37 cellular contexts compared by ENCODE assay signal in genomic region chr7:146499970-146500369, GRCh38.
A peak's percentile ranks its signal among the peaks of the same experiment; 100 is the strongest.
DNase-seq lines count a peak whose midpoint lies in the region; ATAC-seq, FAIRE-seq and TF ChIP-seq lines count a peak whose summit lies in the region.
"Had no signal": no experiment of that assay in that cellular context is flagged by ENCODE, and none has a peak within 500 bp of the region (broad histone marks: within the 10 kb centered on the region; RNA-seq: fewer than 3 reads in every experiment).

No MANE protein-coding gene starts in this region.

- H3K4me3 Mint-ChIP-seq in natural killer cell = peak overlapping the region; percentile 45
- H3K4me3 Mint-ChIP-seq in natural killer cell treated with Interleukin-12 subunit alpha and Interleukin-12 subunit beta and Interleukin-15 and Interleukin-18, amount 100 ng/mL, for 72 hours = no peak overlapping the region
- H3K4me3 Mint-ChIP-seq: B cell; CD14-positive monocyte; CD4-positive, alpha-beta memory T cell; CD4-positive, alpha-beta T cell; CD4-positive, CD25-positive, alpha-beta regulatory T cell; CD8-positive, alpha-beta memory T cell; CD8-positive, alpha-beta T cell had no signal

- ATAC-seq in HepG2 = no peak
- no peak for ATAC-seq in right lobe of liver
- ATAC-seq in natural killer cell = no peak
- ATAC-seq in natural killer cell treated with Interleukin-12 subunit alpha and Interleukin-12 subunit beta and Interleukin-15 and Interleukin-18, amount 100 ng/mL, for 72 hours = no peak
- no peak for ATAC-seq in HG03460 (IDR thresholded peaks at IDR 0.05; ENCODE audit: unreplicated experiment)
- ATAC-seq: A549; CD8-positive, alpha-beta T cell had no signal

- POLR2A ChIA-PET in HepG2 (lab: Yijun Ruan, JAX) (no interaction called here), HEK293 (lab: Yijun Ruan, JAX) (no interaction called here)

- H3K9me3 ChIP-seq in HepG2 (ENCODE audit: low read length) (peaks cover 83% of the 10 kb centered on the region), right lobe of liver (no peaks in the 10 kb centered on the region), HEK293 (ENCODE audit: control insufficient read depth, insufficient read depth, low read depth, low read length) (no peaks in the 10 kb centered on the region)
- H3K9me3 ChIP-seq: A549, BE2C, Caco-2 had no signal

- peaks cover 16% of the 10 kb centered on the region for H3K36me3 Mint-ChIP-seq in natural killer cell
- H3K36me3 Mint-ChIP-seq in natural killer cell treated with Interleukin-12 subunit alpha and Interleukin-12 subunit beta and Interleukin-15 and Interleukin-18, amount 100 ng/mL, for 72 hours = peaks cover 9% of the 10 kb centered on the region
- H3K36me3 Mint-ChIP-seq: CD14-positive monocyte; CD4-positive, alpha-beta memory T cell; CD4-positive, CD25-positive, alpha-beta regulatory T cell; CD8-positive, alpha-beta memory T cell; CD8-positive, alpha-beta T cell had no signal

- no peaks in the 10 kb centered on the region for H3K79me2 ChIP-seq in HepG2 (ENCODE audit: insufficient read depth, low read length)

- no peaks in the 10 kb centered on the region for H4K20me1 ChIP-seq in HepG2 (ENCODE audit: insufficient read depth, low read length)
- H4K20me1 ChIP-seq: BLaER1; BLaER1 treated with 17β-estradiol and CSF1 and Interleukin-3, amounts not matched to agents 10 nM and 100 nM had no signal

- 0% methylated on average over 2 of the region's 2 CpGs for WGBS in HepG2 (ENCODE audit: low lambda C conversion rate)
- 32% methylated on average over 2 of the region's 2 CpGs for WGBS in right lobe of liver (ENCODE audit: insufficient coverage, low coverage, low lambda C conversion rate, missing lambda C conversion rate)

- H3K27ac Mint-ChIP-seq in natural killer cell = no peak overlapping the region
- no peak overlapping the region for H3K27ac Mint-ChIP-seq in natural killer cell treated with Interleukin-12 subunit alpha and Interleukin-12 subunit beta and Interleukin-15 and Interleukin-18, amount 100 ng/mL, for 72 hours
- H3K27ac Mint-ChIP-seq: B cell; CD14-positive monocyte; CD4-positive, alpha-beta memory T cell; CD4-positive, alpha-beta T cell; CD4-positive, CD25-positive, alpha-beta regulatory T cell; CD8-positive, alpha-beta memory T cell; CD8-positive, alpha-beta T cell had no signal

- H3K4me2 ChIP-seq in HepG2 (ENCODE audit: low read depth, low read length) = no peak overlapping the region
- H3K4me2 ChIP-seq: A549; BLaER1; BLaER1 treated with 17β-estradiol and CSF1 and Interleukin-3, amounts not matched to agents 10 nM and 100 nM had no signal

- no peaks in the 10 kb centered on the region for H3K27me3 Mint-ChIP-seq in natural killer cell (ENCODE audit: low read depth in 2 of 2)
- H3K27me3 Mint-ChIP-seq in natural killer cell treated with Interleukin-12 subunit alpha and Interleukin-12 subunit beta and Interleukin-15 and Interleukin-18, amount 100 ng/mL, for 72 hours = no peaks in the 10 kb centered on the region
- H3K27me3 Mint-ChIP-seq: B cell; CD4-positive, alpha-beta memory T cell; CD4-positive, alpha-beta T cell; CD4-positive, CD25-positive, alpha-beta regulatory T cell; CD8-positive, alpha-beta memory T cell had no signal

- CTCF ChIA-PET in HepG2 (lab: Yijun Ruan, JAX; ENCODE audit: low intra/inter-chr PET ratio, low total read pairs) = no interaction called here
- CTCF ChIA-PET in HEK293 (lab: Yijun Ruan, JAX) = no interaction called here

- H3K4me1 ChIP-seq in HepG2 (ENCODE audit: insufficient read depth, low read length) (no peaks in the 10 kb centered on the region), right lobe of liver (no peaks in the 10 kb centered on the region), HEK293 (ENCODE audit: control insufficient read depth, insufficient read depth, low read length) (no peaks in the 10 kb centered on the region)
- H3K4me1 ChIP-seq: A549; BE2C; BLaER1; BLaER1 treated with 17β-estradiol and CSF1 and Interleukin-3, amounts not matched to agents 10 nM and 100 nM; Caco-2 had no signal

- H3K4me3 ChIP-seq in HepG2 (replicated peaks in 1 of 3; ENCODE audit: insufficient read depth in 1 of 3, low read depth in 2 of 3, low read length in 3 of 3) (no peak overlapping the region), right lobe of liver (no peak overlapping the region), HEK293 (ENCODE audit: low read depth, low read length) (no peak overlapping the region), foreskin fibroblast (ENCODE audit: low read depth in 1 of 2, low read length in 2 of 2) (no peak overlapping the region)
- H3K4me3 ChIP-seq: A549; BLaER1; BLaER1 treated with 17β-estradiol and CSF1 and Interleukin-3, amounts not matched to agents 10 nM and 100 nM had no signal

- BruUV-seq in HepG2 (replicated peaks; lab: Mats Ljungman, UMichigan) = no TSS peak

- no peaks in the 10 kb centered on the region for H3K27me3 ChIP-seq in HepG2 (ENCODE audit: control insufficient read depth in 1 of 2, insufficient read depth in 2 of 2, low read length in 2 of 2)
- H3K27me3 ChIP-seq in right lobe of liver = no peaks in the 10 kb centered on the region
- H3K27me3 ChIP-seq: BE2C; BLaER1; BLaER1 treated with 17β-estradiol and CSF1 and Interleukin-3, amounts not matched to agents 10 nM and 100 nM had no signal

- no peak overlapping the region for H3K9ac ChIP-seq in HepG2 (ENCODE audit: insufficient read depth, low read depth, low read length)
- H3K9ac ChIP-seq: BLaER1; BLaER1 treated with 17β-estradiol and CSF1 and Interleukin-3, amounts not matched to agents 10 nM and 100 nM had no signal

- TF ChIP-seq POLR2A in HepG2 (IDR thresholded peaks at IDR 0.05; ENCODE audit: insufficient read depth in 1 of 2, low read depth in 2 of 2, low read length in 2 of 2) = no peak
- no peak for TF ChIP-seq POLR2A in right lobe of liver (IDR thresholded peaks at IDR 0.05)

- peaks cover 17 to 28% of the 10 kb centered on the region in 2 donors for H3K9me3 Mint-ChIP-seq in natural killer cell
- peaks cover 22% of the 10 kb centered on the region for H3K9me3 Mint-ChIP-seq in natural killer cell treated with Interleukin-12 subunit alpha and Interleukin-12 subunit beta and Interleukin-15 and Interleukin-18, amount 100 ng/mL, for 72 hours

- no peaks in the 10 kb centered on the region for H3K36me3 ChIP-seq in HepG2 (replicated peaks in 1 of 2; ENCODE audit: control insufficient read depth in 1 of 2, insufficient read depth in 2 of 2, low read length in 2 of 2)
- no peaks in the 10 kb centered on the region for H3K36me3 ChIP-seq in right lobe of liver
- H3K36me3 ChIP-seq in HEK293 (ENCODE audit: control insufficient read depth in 2 of 2, insufficient read depth in 1 of 2, low read length in 2 of 2) = no peaks in the 10 kb centered on the region
- H3K36me3 ChIP-seq: BE2C; BLaER1 treated with 17β-estradiol and CSF1 and Interleukin-3, amounts not matched to agents 10 nM and 100 nM had no signal

- H3K27ac ChIP-seq in HepG2 (ENCODE audit: extremely low read length, insufficient read depth, low read length) (no peak overlapping the region), right lobe of liver (no peak overlapping the region), HEK293 (ENCODE audit: extremely low read depth, low read depth, low read length) (no peak overlapping the region)
- H3K27ac ChIP-seq: 22Rv1; A549; BLaER1; BLaER1 treated with 17β-estradiol and CSF1 and Interleukin-3, amounts not matched to agents 10 nM and 100 nM; C4-2B had no signal

- TF ChIP-seq RAD21 in HepG2 (CRISPR knock-in tag; IDR thresholded peaks at IDR 0.05) = no peak

- H3K4me1 Mint-ChIP-seq in natural killer cell = no peaks in the 10 kb centered on the region
- no peaks in the 10 kb centered on the region for H3K4me1 Mint-ChIP-seq in natural killer cell treated with Interleukin-12 subunit alpha and Interleukin-12 subunit beta and Interleukin-15 and Interleukin-18, amount 100 ng/mL, for 72 hours (ENCODE audit: low read depth in 2 of 2)
- H3K4me1 Mint-ChIP-seq: B cell; CD14-positive monocyte; CD4-positive, alpha-beta memory T cell; CD4-positive, CD25-positive, alpha-beta regulatory T cell; CD8-positive, alpha-beta memory T cell had no signal

- TF ChIP-seq CTCF in HepG2 (CRISPR knock-in tag; IDR thresholded peaks at IDR 0.05) = no peak
- no peak for TF ChIP-seq CTCF in right lobe of liver (IDR thresholded peaks at IDR 0.05)
- no peak for TF ChIP-seq CTCF in natural killer cell (IDR thresholded peaks at IDR 0.05)
- TF ChIP-seq CTCF in HEK293 (tag by site-specific recombination; IDR thresholded peaks at IDR 0.05) = no peak
- no peak for TF ChIP-seq CTCF in foreskin fibroblast (IDR thresholded peaks at IDR 0.05; ENCODE audit: low read depth, low read length)

- in situ Hi-C loops in HepG2 (cut with HindIII; ENCODE audit: extremely low pct_ligation_motif_present, low pct_unique_long_range_greater_than_20kb) = no loop called here

- FAIRE-seq in HepG2 (lab: Jason Lieb, UNC) = no peak
- peak; percentile 51 for FAIRE-seq in frontal cortex (lab: Jason Lieb, UNC)
- FAIRE-seq: A204.1, A549, D721Med had no signal

- DNase-seq in HepG2 (ENCODE audit: low spot score) (no peak), right lobe of liver (no peak), natural killer cell (no peak), frontal cortex (ENCODE audit: low spot score in 2 of 2) (no peak), foreskin fibroblast (no peak)
- no peak for DNase-seq in natural killer cell treated with Interleukin-12 subunit alpha and Interleukin-12 subunit beta and Interleukin-15 and Interleukin-18, amount 100 ng/mL, for 72 hours (ENCODE audit: low spot score)
- DNase-seq: 8988T; ACHN; AML-193; BE2C; C1 segment of cervical spinal cord; Caco-2; Calu3; CD4-positive, alpha-beta memory T cell; CD4-positive, alpha-beta T cell; CD4-positive, CD25-positive, alpha-beta regulatory T cell; CD8-positive, alpha-beta memory T cell; CD8-positive, alpha-beta T cell; COR-L47; DMS 273 treated with DMSO at 0.1 percent for 48 hours; DMS153; DMS53; DMS79; DMS79 treated with DMSO at 0.1 percent for 48 hours; DND-41; EL had no signal

- intact Hi-C loops in HepG2 (cut with micrococcal nuclease; ENCODE audit: unreplicated experiment) (no loop called here), right lobe of liver (cut with DNase I) (no loop called here), natural killer cell (cut with micrococcal nuclease) (no loop called here)

- no peak overlapping the region for H2AFZ ChIP-seq in HepG2 (ENCODE audit: low read length)

- TF ChIP-seq EP300 in HepG2 (IDR thresholded peaks at IDR 0.05; ENCODE audit: low read depth in 2 of 2, low read length in 2 of 2) = no peak
- TF ChIP-seq EP300 in HepG2 (CRISPR knock-in tag; IDR thresholded peaks at IDR 0.05; ENCODE audit: borderline replicate concordance) = no peak

TF ChIP-seq in HepG2, 621 proteins besides CTCF, POLR2A, EP300 and RAD21:
- TF ChIP-seq ZNF773 (CRISPR knock-in tag; IDR thresholded peaks at IDR 0.05; ENCODE audit: borderline replicate concordance) = no peak
- peak; percentile 67 for TF ChIP-seq ATF7 (IDR thresholded peaks at IDR 0.05)
- TF ChIP-seq ATF7 (CRISPR knock-in tag; IDR thresholded peaks at IDR 0.05) = no peak

Comparison
In these comparisons a context has a peak if more than half of its experiments do, and no peak if none do; other contexts are left out.
1. Of the 63 proteins assayed by ChIP-seq in both HepG2 and HEK293: peak only in HepG2: none; only in HEK293: ATF2; in both: none; in neither: 62.